Comparison of ENCODE assay signal across 8 cellular contexts in the genomic region with DNA sequence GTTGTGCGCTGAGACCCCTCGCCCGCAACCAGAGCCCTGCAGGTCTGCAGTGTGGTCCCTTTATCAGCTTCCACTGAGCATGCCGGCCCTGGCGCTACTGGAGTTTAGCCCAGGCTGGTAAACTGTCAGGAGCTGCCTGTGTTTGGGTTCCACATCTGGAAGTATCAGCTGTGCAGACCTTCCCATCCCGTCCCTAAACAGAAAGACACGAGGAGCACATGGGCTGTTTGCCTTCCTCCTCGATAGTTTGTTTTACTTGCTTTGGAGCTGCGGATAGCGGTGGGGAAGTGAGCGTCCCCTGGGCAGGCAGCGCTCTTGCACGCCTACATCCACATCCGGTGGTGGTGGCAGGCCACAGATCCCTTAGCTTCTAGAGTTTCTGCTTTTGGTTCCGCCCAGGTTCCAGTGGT. TPM values are rescaled to one million over a fixed set of nuclear protein-coding genes. Genes with fewer than 3 reads are reported as not detected.
DNase-seq lines count a peak whose midpoint lies in the region; ATAC-seq and TF ChIP-seq lines count a peak whose summit lies in the region.

No MANE protein-coding gene starts in this region.

- POLR2A ChIA-PET in CD4-positive, alpha-beta T cell (lab: Charles Lee) = no interaction called here

- peak overlapping the region; percentile 29 for H3K27ac Mint-ChIP-seq in T-helper 2 cell treated with Interferon-gamma antibody and Interleukin-4, amounts not matched to agents 5 μg/mL and 100 μg/mL, for 36 hours
- H3K27ac Mint-ChIP-seq in natural killer cell (no peak overlapping the region), type B pancreatic cell (no peak overlapping the region)
- H3K27ac Mint-ChIP-seq in CD4-positive, alpha-beta T cell = no peak overlapping the region

- H3K4me1 Mint-ChIP-seq in T-helper 2 cell treated with Interferon-gamma antibody and Interleukin-4, amounts not matched to agents 5 μg/mL and 100 μg/mL, for 36 hours (ENCODE audit: low read depth) = peaks cover 16% of the 10 kb centered on the region
- H3K4me1 Mint-ChIP-seq in natural killer cell = peaks cover 27 to 29% of the 10 kb centered on the region in 2 donors
- H3K4me1 Mint-ChIP-seq in type B pancreatic cell (ENCODE audit: unreplicated experiment) = peaks cover 73% of the 10 kb centered on the region
- H3K4me1 Mint-ChIP-seq in CD4-positive, alpha-beta T cell (ENCODE audit: low read depth) = peaks cover 6% of the 10 kb centered on the region

- H3K4me1 ChIP-seq in SJCRH30 = peaks cover 55% of the 10 kb centered on the region

- peaks cover 5% of the 10 kb centered on the region for H3K27me3 Mint-ChIP-seq in T-helper 2 cell treated with Interferon-gamma antibody and Interleukin-4, amounts not matched to agents 5 μg/mL and 100 μg/mL, for 36 hours (ENCODE audit: low read depth)
- H3K27me3 Mint-ChIP-seq in natural killer cell (ENCODE audit: low read depth in 2 of 2) (peaks cover 42 to 75% of the 10 kb centered on the region in 2 donors), type B pancreatic cell (no peaks in the 10 kb centered on the region)
- peaks cover 14% of the 10 kb centered on the region for H3K27me3 Mint-ChIP-seq in CD4-positive, alpha-beta T cell

- H3K36me3 ChIP-seq in SJCRH30 = peaks cover 19% of the 10 kb centered on the region

- ATAC-seq in GM18502 (IDR thresholded peaks at IDR 0.05; ENCODE audit: poor library complexity, unreplicated experiment) = peak; percentile 96
- peak; percentile 64 for ATAC-seq in GM21717 (IDR thresholded peaks at IDR 0.05; ENCODE audit: unreplicated experiment)
- ATAC-seq in natural killer cell = peak; percentile 38 to 75 (median 71)
- ATAC-seq in CD4-positive, alpha-beta T cell (ENCODE audit: poor library complexity) = no peak

- H3K27ac ChIP-seq in SJCRH30 = no peak overlapping the region
- no peak overlapping the region for H3K27ac ChIP-seq in CD4-positive, alpha-beta T cell (ENCODE audit: low read depth, low read length)

- H3K4me3 ChIP-seq in SJCRH30 = no peak overlapping the region

- peak; percentile 41 for DNase-seq in T-helper 2 cell treated with Interferon-gamma antibody and Interleukin-4, amounts not matched to agents 5 μg/mL and 100 μg/mL, for 36 hours (ENCODE audit: low spot score)
- DNase-seq in natural killer cell = no peak
- no peak for DNase-seq in islet precursor cell
- DNase-seq in SJCRH30 = no peak
- no peak for DNase-seq in type B pancreatic cell (ENCODE audit: extremely low spot score, unreplicated experiment)
- no peak for DNase-seq in CD4-positive, alpha-beta T cell

- no peak for TF ChIP-seq CTCF in natural killer cell (IDR thresholded peaks at IDR 0.05)
- no peak for TF ChIP-seq CTCF in type B pancreatic cell (conservative IDR thresholded peaks at IDR 0.05)
- TF ChIP-seq CTCF in CD4-positive, alpha-beta T cell (IDR thresholded peaks at IDR 0.05) = no peak

- intact Hi-C loops in natural killer cell (cut with micrococcal nuclease) = no loop called here
- intact Hi-C loops in CD4-positive, alpha-beta T cell (cut with DNase I, micrococcal nuclease) = no loop called here

- no peaks in the 10 kb centered on the region for H3K9me3 ChIP-seq in SJCRH30 (replicated peaks)
- no peaks in the 10 kb centered on the region for H3K9me3 ChIP-seq in CD4-positive, alpha-beta T cell (ENCODE audit: control insufficient read depth, low read length)

- H3K36me3 Mint-ChIP-seq in T-helper 2 cell treated with Interferon-gamma antibody and Interleukin-4, amounts not matched to agents 5 μg/mL and 100 μg/mL, for 36 hours (ENCODE audit: low read depth) = no peaks in the 10 kb centered on the region
- H3K36me3 Mint-ChIP-seq in natural killer cell (no peaks in the 10 kb centered on the region), type B pancreatic cell (peaks cover 64% of the 10 kb centered on the region)
- no peaks in the 10 kb centered on the region for H3K36me3 Mint-ChIP-seq in CD4-positive, alpha-beta T cell (ENCODE audit: low read depth)

- no peaks in the 10 kb centered on the region for H3K27me3 ChIP-seq in SJCRH30
- peaks cover 8% of the 10 kb centered on the region for H3K27me3 ChIP-seq in CD4-positive, alpha-beta T cell (ENCODE audit: control insufficient read depth, insufficient read depth, low read length)

- peak overlapping the region; percentile 40 for H3K4me3 Mint-ChIP-seq in T-helper 2 cell treated with Interferon-gamma antibody and Interleukin-4, amounts not matched to agents 5 μg/mL and 100 μg/mL, for 36 hours
- H3K4me3 Mint-ChIP-seq in natural killer cell (peak overlapping the region; percentile 78), type B pancreatic cell (no peak overlapping the region)
- no peak overlapping the region for H3K4me3 Mint-ChIP-seq in CD4-positive, alpha-beta T cell

- CTCF ChIA-PET in CD4-positive, alpha-beta T cell (lab: Charles Lee) = no interaction called here

- no peaks in the 10 kb centered on the region for H3K9me3 Mint-ChIP-seq in T-helper 2 cell treated with Interferon-gamma antibody and Interleukin-4, amounts not matched to agents 5 μg/mL and 100 μg/mL, for 36 hours
- H3K9me3 Mint-ChIP-seq in natural killer cell (no peaks in the 10 kb centered on the region), type B pancreatic cell (no peaks in the 10 kb centered on the region)
- no peaks in the 10 kb centered on the region for H3K9me3 Mint-ChIP-seq in CD4-positive, alpha-beta T cell

RNA-seq across cellular contexts. Expression of a gene that starts 12.5 kb away (rescaled TPM):
- total RNA-seq in natural killer cell (under 1 TPM in 1 of 3 donors, not detected in 2; 0.10 TPM), type B pancreatic cell (ENCODE audit: low replicate concordance) (36.7 and 219 TPM in 2 replicates)
- 13.4 and 15.3 TPM in 2 replicates for total RNA-seq in SJCRH30 (2014; rRNA removed; shearing (Covaris generic))
- total RNA-seq in CD4-positive, alpha-beta T cell = not detected

Comparison
In these comparisons a context has a peak if more than half of its experiments do, and no peak if none do; other contexts are left out.
1. H3K4me3 Mint-ChIP-seq: peak in T-helper 2 cell treated with Interferon-gamma antibody and Interleukin-4, amounts not matched to agents 5 μg/mL and 100 μg/mL, for 36 hours (single experiment) and natural killer cell (single experiment); none in type B pancreatic cell (single experiment) and CD4-positive, alpha-beta T cell (single experiment).